In genomic region chr19:10390652-10391286, GRCh38 we compare ENCODE assay signal across 1 cellular context.
TF ChIP-seq lines count a peak whose summit lies in the region.

No MANE protein-coding gene starts in this region.

TF ChIP-seq in HepG2, 621 proteins besides CTCF, POLR2A, EP300 and RAD21:
- TF ChIP-seq GATAD2A (CRISPR knock-in tag; IDR thresholded peaks at IDR 0.05): no peak
- TF ChIP-seq SRSF9 (IDR thresholded peaks at IDR 0.05; ENCODE audit: borderline replicate concordance, insufficient read depth, low read depth, low read length, poor library complexity, severe bottlenecking): no peak
- TF ChIP-seq SRF (IDR thresholded peaks at IDR 0.05; ENCODE audit: low read depth, low read length): no peak
- peak; percentile 79 for TF ChIP-seq STAG1 (CRISPR knock-in tag; IDR thresholded peaks at IDR 0.05)
- no peak for TF ChIP-seq ZNF7 (CRISPR knock-in tag; IDR thresholded peaks at IDR 0.05)
- TF ChIP-seq SKI (IDR thresholded peaks at IDR 0.05; ENCODE audit: partially characterized antibody): no peak
- peak; percentile 81 for TF ChIP-seq SMC3 (IDR thresholded peaks at IDR 0.05; ENCODE audit: low read length)
- peak; percentile 63 for TF ChIP-seq U2AF1 (optimal IDR thresholded peaks at IDR 0.05; ENCODE audit: low read depth, low read length)
- peak; percentile 40 for TF ChIP-seq XRCC5 (optimal IDR thresholded peaks at IDR 0.05; ENCODE audit: low read length)
- 0 out of 2 replicates have a peak, but pooled peaks have one; percentile 27 for TF ChIP-seq ZBTB4 (CRISPR knock-in tag; IDR thresholded peaks at IDR 0.05; ENCODE audit: borderline replicate concordance)
- no peak for TF ChIP-seq TAF1 (CRISPR knock-in tag; IDR thresholded peaks at IDR 0.05)
- TF ChIP-seq DMAP1 (CRISPR knock-in tag; IDR thresholded peaks at IDR 0.05): no peak
- peak; percentile 75 for TF ChIP-seq RBM22 (optimal IDR thresholded peaks at IDR 0.05; ENCODE audit: low read length)
- TF ChIP-seq TEF (CRISPR knock-in tag; IDR thresholded peaks at IDR 0.05): no peak
- no peak for TF ChIP-seq ELF4 (CRISPR knock-in tag; IDR thresholded peaks at IDR 0.05; ENCODE audit: borderline replicate concordance)
- TF ChIP-seq ATF2 (CRISPR knock-in tag; IDR thresholded peaks at IDR 0.05): no peak
- TF ChIP-seq ZBTB33 (CRISPR knock-in tag; IDR thresholded peaks at IDR 0.05): peak; percentile 80; the same call in 1 of the 2 replicates
- no peak for TF ChIP-seq ZNF547 (CRISPR knock-in tag; IDR thresholded peaks at IDR 0.05)
- TF ChIP-seq E2F2 (CRISPR knock-in tag; IDR thresholded peaks at IDR 0.05; ENCODE audit: borderline replicate concordance): no peak
- peak; percentile 48 for TF ChIP-seq TEAD3 (CRISPR knock-in tag; optimal IDR thresholded peaks at IDR 0.05; ENCODE audit: borderline replicate concordance)
- peak; percentile 15; the same call in 1 of the 2 replicates for TF ChIP-seq ZNF362 (CRISPR knock-in tag; IDR thresholded peaks at IDR 0.05; ENCODE audit: borderline replicate concordance)
- TF ChIP-seq ZNF770 (CRISPR knock-in tag; IDR thresholded peaks at IDR 0.05): peak; percentile 38; the same call in 1 of the 2 replicates
- TF ChIP-seq TIGD3 (CRISPR knock-in tag; IDR thresholded peaks at IDR 0.05; ENCODE audit: borderline replicate concordance): no peak
